Comparison of ENCODE assay signal across 14 cellular contexts in the genomic region with DNA sequence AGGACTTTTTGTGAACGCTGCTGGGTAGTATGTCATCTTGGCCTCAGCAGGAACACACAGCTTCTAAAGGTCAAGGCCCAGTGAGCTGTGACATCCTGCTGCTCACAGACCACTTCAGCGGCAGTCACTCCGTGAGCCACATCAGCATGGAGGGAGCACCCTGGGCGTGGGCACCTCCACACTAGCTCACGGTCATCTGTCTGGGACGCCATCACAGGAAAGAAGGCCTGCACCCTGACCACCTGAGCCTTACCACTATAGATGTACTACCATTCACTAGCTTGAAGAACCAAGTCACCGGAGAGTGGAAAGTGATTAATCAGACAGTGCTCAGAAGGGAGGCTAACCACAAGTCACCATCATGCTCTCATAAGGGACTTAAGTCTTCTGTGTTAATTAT. TPM values are rescaled to one million over a fixed set of nuclear protein-coding genes. Genes with fewer than 3 reads are reported as not detected.
DNase-seq lines count a peak whose midpoint lies in the region; ATAC-seq and TF ChIP-seq lines count a peak whose summit lies in the region.
"Had no signal": no experiment of that assay in that cellular context is flagged by ENCODE, and none has a peak within 500 bp of the region (broad histone marks: within the 10 kb centered on the region; RNA-seq: fewer than 3 reads in every experiment).

No MANE protein-coding gene starts in this region.

- intact Hi-C loops in CD14-positive monocyte (cut with micrococcal nuclease): loop anchor here in 1 of 2 donors (5.0 kb wide), 1 partner anchor 37 kb away; no protein-coding TSS in a partner anchor
- intact Hi-C loops in sigmoid colon (cut with DNase I): no loop called here

- WGBS in mesendoderm (ENCODE audit: extremely low coverage, insufficient coverage, low lambda C conversion rate): no CpG with 5 or more reads among the region's 7 CpGs
- 80 to 95% methylated on average over 7 of the region's 7 CpGs for WGBS in sigmoid colon, 2 donors

- H3K27me3 ChIP-seq in OCI-LY1 (ENCODE audit: insufficient read depth, low read length): no peaks in the 10 kb centered on the region
- no peaks in the 10 kb centered on the region for H3K27me3 ChIP-seq in mesendoderm (ENCODE audit: insufficient read depth, low read length, poor library complexity)
- H3K27me3 ChIP-seq in MG63: no peaks in the 10 kb centered on the region
- no peaks in the 10 kb centered on the region for H3K27me3 ChIP-seq in sigmoid colon

- H3K9ac ChIP-seq in OCI-LY1 (ENCODE audit: low read length) (peak overlapping the region; percentile 5; the same call in 1 of the 2 replicates), mesendoderm (ENCODE audit: low read length) (peak overlapping the region; percentile 19)
- H3K9ac ChIP-seq: SK-N-SH had no signal

- H3F3A ChIP-seq in OCI-LY1 (ENCODE audit: insufficient read depth, low read length): no peaks in the 10 kb centered on the region

- H3K4me3 ChIP-seq in OCI-LY1 (ENCODE audit: low read depth, low read length, poor library complexity, severe bottlenecking): peak overlapping the region; percentile 13
- H3K4me3 ChIP-seq in mesendoderm (ENCODE audit: low read length): no peak overlapping the region
- no peak overlapping the region for H3K4me3 ChIP-seq in MG63
- no peak overlapping the region for H3K4me3 ChIP-seq in sigmoid colon
- H3K4me3 ChIP-seq: left ventricle myocardium inferior had no signal

- H3K9me3 ChIP-seq in OCI-LY1 (ENCODE audit: low read length) (no peaks in the 10 kb centered on the region), MG63 (no peaks in the 10 kb centered on the region), sigmoid colon (no peaks in the 10 kb centered on the region)
- H3K9me3 ChIP-seq: left ventricle myocardium inferior, SK-N-SH had no signal

- H3K4ac ChIP-seq in mesendoderm (ENCODE audit: low read depth, low read length): no peak overlapping the region

- no peak overlapping the region for H2BK15ac ChIP-seq in mesendoderm (replicated peaks; ENCODE audit: low read depth)

- no peak for TF ChIP-seq POLR2A in sigmoid colon (IDR thresholded peaks at IDR 0.05)

- H3K27ac ChIP-seq in OCI-LY1 (ENCODE audit: low read depth, low read length, poor library complexity, severe bottlenecking) (peak overlapping the region; percentile 49), mesendoderm (ENCODE audit: low read depth, low read length) (no peak overlapping the region), sigmoid colon (no peak overlapping the region)
- H3K27ac ChIP-seq: left ventricle myocardium inferior had no signal

- no peak overlapping the region for H2BK120ac ChIP-seq in mesendoderm (ENCODE audit: low read depth, low read length)

- H3K18ac ChIP-seq in mesendoderm (ENCODE audit: low read length): no peak overlapping the region

- no peaks in the 10 kb centered on the region for H3K9me3 Mint-ChIP-seq in CD14-positive monocyte
- H3K9me3 Mint-ChIP-seq: activated T-helper 1 cell treated with anti-CD3 and anti-CD28 coated beads, Interleukin-12 subunit alpha, Interleukin-12 subunit beta, Interleukin-2, Interleukin-4 antibody, amounts not matched to agents 30 ng/mL and 10 ng/mL and 1 ng/mL, durations not matched to agents 14 hours and 24 hours and 36 hours had no signal

- H3K9me2 ChIP-seq in OCI-LY1 (ENCODE audit: low read depth, low read length): no peaks in the 10 kb centered on the region
- H3K9me2 ChIP-seq: SK-N-SH had no signal

- H3K4me1 ChIP-seq in OCI-LY1 (ENCODE audit: insufficient read depth, low read length, severe bottlenecking): peaks cover 32% of the 10 kb centered on the region
- no peaks in the 10 kb centered on the region for H3K4me1 ChIP-seq in mesendoderm (ENCODE audit: control insufficient read depth, low read depth, low read length)
- peaks cover 0 to 17% (median 13%) of the 10 kb centered on the region in 4 donors for H3K4me1 ChIP-seq in sigmoid colon

- peak overlapping the region; percentile 49 for H3K56ac ChIP-seq in mesendoderm (ENCODE audit: low read length)

- H4K20me1 ChIP-seq in OCI-LY1 (ENCODE audit: insufficient read depth, low read length): no peaks in the 10 kb centered on the region

- H3K36me3 Mint-ChIP-seq in CD14-positive monocyte: peaks cover 32 to 51% of the 10 kb centered on the region in 2 donors

- no peak overlapping the region for H3K23ac ChIP-seq in mesendoderm (ENCODE audit: low read length)

- H3K4me3 Mint-ChIP-seq in CD14-positive monocyte: no peak overlapping the region
- H3K4me3 Mint-ChIP-seq: activated T-helper 1 cell treated with anti-CD3 and anti-CD28 coated beads, Interleukin-12 subunit alpha, Interleukin-12 subunit beta, Interleukin-2, Interleukin-4 antibody, amounts not matched to agents 30 ng/mL and 10 ng/mL and 1 ng/mL, durations not matched to agents 14 hours and 24 hours and 36 hours had no signal

- H3K4me1 Mint-ChIP-seq in CD14-positive monocyte: peaks cover 37% of the 10 kb centered on the region

- H3K27me3 Mint-ChIP-seq in CD14-positive monocyte (ENCODE audit: low read depth in 3 of 3): peaks cover 0 to 4% (median 0%) of the 10 kb centered on the region in 3 donors

- no peak overlapping the region for H2AFZ ChIP-seq in OCI-LY1 (ENCODE audit: low read length)

- peaks cover 32% of the 10 kb centered on the region for H3K79me1 ChIP-seq in mesendoderm (ENCODE audit: low read length)

- H3K79me2 ChIP-seq in OCI-LY1 (ENCODE audit: insufficient read depth, low read length) (peaks cover 23% of the 10 kb centered on the region; the same call in 1 of the 2 replicates), mesendoderm (ENCODE audit: control insufficient read depth, insufficient read depth, low read length) (peaks cover 59% of the 10 kb centered on the region)

- H3K36me3 ChIP-seq in OCI-LY1 (ENCODE audit: insufficient read depth, low read length) (peaks cover 43% of the 10 kb centered on the region), mesendoderm (ENCODE audit: control insufficient read depth, insufficient read depth, low read length) (peaks cover 14% of the 10 kb centered on the region), MG63 (peaks cover 61% of the 10 kb centered on the region), sigmoid colon (peaks cover 0 to 31% (median 3%) of the 10 kb centered on the region in 4 donors)

- DNase-seq in CD14-positive monocyte (ENCODE audit: low spot score) (peak; percentile 11), mesendoderm (no peak), MG63 (no peak), NCI-H146 (lab: John Stamatoyannopoulos, UW) (no peak), activated gamma-delta T cell (lab: John Stamatoyannopoulos, UW) (no peak), sigmoid colon (no peak)
- DNase-seq: activated CD4-positive, alpha-beta T cell treated with anti-CD3 and anti-CD28 coated beads for 1 hour; left ventricle myocardium inferior; NCI-H1436; SK-N-SH; stimulated activated CD4-positive, alpha-beta T cell treated with anti-CD3 and anti-CD28 coated beads, Interleukin-15, amount 100 ng/mL, for 24 hours had no signal

- H3K27ac Mint-ChIP-seq in CD14-positive monocyte: peak overlapping the region in 1 of 7 donors; percentile 37
- H3K27ac Mint-ChIP-seq: activated T-helper 1 cell treated with anti-CD3 and anti-CD28 coated beads, Interleukin-12 subunit alpha, Interleukin-12 subunit beta, Interleukin-2, Interleukin-4 antibody, amounts not matched to agents 30 ng/mL and 10 ng/mL and 1 ng/mL, durations not matched to agents 14 hours and 24 hours and 36 hours had no signal

- no peak overlapping the region for H2BK5ac ChIP-seq in mesendoderm (ENCODE audit: low read length)

- no peak overlapping the region for H4K5ac ChIP-seq in mesendoderm (ENCODE audit: low read length)

- H2AK5ac ChIP-seq in mesendoderm (ENCODE audit: low read length): no peak overlapping the region

- no peak for TF ChIP-seq EP300 in sigmoid colon (IDR thresholded peaks at IDR 0.05)

- TF ChIP-seq CTCF in CD14-positive monocyte (IDR thresholded peaks at IDR 0.05) (no peak), OCI-LY1 (IDR thresholded peaks at IDR 0.05; ENCODE audit: low read length) (no peak), sigmoid colon (IDR thresholded peaks at IDR 0.05) (no peak)

- no peak overlapping the region for H4K8ac ChIP-seq in mesendoderm (ENCODE audit: low read depth, low read length)

- H3K4me2 ChIP-seq in OCI-LY1 (ENCODE audit: low read length): peak overlapping the region; percentile 49; the same call in 1 of the 2 replicates
- no peak overlapping the region for H3K4me2 ChIP-seq in mesendoderm (ENCODE audit: low read length)
- H3K4me2 ChIP-seq: SK-N-SH had no signal

- peak; percentile 37 for ATAC-seq in GM19043 (IDR thresholded peaks at IDR 0.05; ENCODE audit: low read depth, unreplicated experiment)

RNA-seq across cellular contexts. Expression of gene AXIN1, which starts 3.3 kb away (rescaled TPM):
- polyA plus RNA-seq in CD14-positive monocyte (under 1 TPM; 0.30 to 0.74 TPM), sigmoid colon (10 to 100 TPM; 28.2 to 33.4 (median 30.3) TPM)
- 25.3 TPM for polyA plus RNA-seq in mesendoderm (2013, experiment 1 of 2)
- 25.6 TPM for polyA plus RNA-seq in mesendoderm (2013, experiment 2 of 2)
- total RNA-seq in MG63 (2014; rRNA removed; shearing (Covaris generic); ENCODE audit: low replicate concordance): 46.9 and 48.3 TPM in 2 replicates
- total RNA-seq in sigmoid colon: 10 to 100 TPM; 17.9 to 29.9 (median 20.9) TPM

RNA-seq across cellular contexts. Expression of gene MRPL28, which starts 21.1 kb away (rescaled TPM):
- polyA plus RNA-seq in CD14-positive monocyte (10 to 100 TPM; 88.1 to 88.5 TPM), sigmoid colon (10 to 100 TPM; 74.5 to 95.9 (median 78.4) TPM)
- polyA plus RNA-seq in mesendoderm (2013, experiment 1 of 2): 85.5 TPM
- 86.9 TPM for polyA plus RNA-seq in mesendoderm (2013, experiment 2 of 2)
- total RNA-seq in MG63 (2014; rRNA removed; shearing (Covaris generic); ENCODE audit: low replicate concordance): 172 and 192 TPM in 2 replicates
- total RNA-seq in sigmoid colon: 10 to 100 TPM; 49.6 to 77.4 (median 62.0) TPM

RNA-seq across cellular contexts. Expression of gene PGAP6, which starts 32.6 kb away (rescaled TPM):
- polyA plus RNA-seq in CD14-positive monocyte (10 to 100 TPM; 18.2 to 39.8 TPM), sigmoid colon (100 to 1,000 TPM in 1 of 3 donors, 10 to 100 TPM in 2; 61.9 to 109 (median 70.3) TPM)
- polyA plus RNA-seq in mesendoderm (2013, experiment 1 of 2): 41.6 TPM
- 46.4 TPM for polyA plus RNA-seq in mesendoderm (2013, experiment 2 of 2)
- 34.2 and 35.5 TPM in 2 replicates for total RNA-seq in MG63 (2014; rRNA removed; shearing (Covaris generic); ENCODE audit: low replicate concordance)
- 10 to 100 TPM; 20.7 to 26.6 (median 22.7) TPM for total RNA-seq in sigmoid colon

RNA-seq across cellular contexts. Expression of gene NME4, which starts 47.8 kb away (rescaled TPM):
- polyA plus RNA-seq in CD14-positive monocyte: 10 to 100 TPM; 26.9 to 31.4 TPM
- 248 TPM for polyA plus RNA-seq in mesendoderm (2013, experiment 1 of 2)
- 246 TPM for polyA plus RNA-seq in mesendoderm (2013, experiment 2 of 2)
- 188 and 350 TPM in 2 replicates for total RNA-seq in MG63 (2014; rRNA removed; shearing (Covaris generic); ENCODE audit: low replicate concordance)
- total RNA-seq in sigmoid colon: 100 to 1,000 TPM; 138 to 281 (median 191) TPM
- 10 to 100 TPM; 39.6 to 55.3 (median 46.7) TPM for polyA plus RNA-seq in sigmoid colon

RNA-seq across cellular contexts. Expression of gene DECR2, which starts 52.5 kb away (rescaled TPM):
- 1 to 10 TPM; 5.7 to 8.7 TPM for polyA plus RNA-seq in CD14-positive monocyte
- polyA plus RNA-seq in mesendoderm (2013, experiment 1 of 2): 10.0 TPM
- polyA plus RNA-seq in mesendoderm (2013, experiment 2 of 2): 9.9 TPM
- 31.6 and 37.1 TPM in 2 replicates for total RNA-seq in MG63 (2014; rRNA removed; shearing (Covaris generic); ENCODE audit: low replicate concordance)
- total RNA-seq in sigmoid colon: 10 to 100 TPM; 15.0 to 21.6 (median 16.4) TPM
- 10 to 100 TPM; 30.6 to 39.1 (median 31.9) TPM for polyA plus RNA-seq in sigmoid colon
